In the genomic region with DNA sequence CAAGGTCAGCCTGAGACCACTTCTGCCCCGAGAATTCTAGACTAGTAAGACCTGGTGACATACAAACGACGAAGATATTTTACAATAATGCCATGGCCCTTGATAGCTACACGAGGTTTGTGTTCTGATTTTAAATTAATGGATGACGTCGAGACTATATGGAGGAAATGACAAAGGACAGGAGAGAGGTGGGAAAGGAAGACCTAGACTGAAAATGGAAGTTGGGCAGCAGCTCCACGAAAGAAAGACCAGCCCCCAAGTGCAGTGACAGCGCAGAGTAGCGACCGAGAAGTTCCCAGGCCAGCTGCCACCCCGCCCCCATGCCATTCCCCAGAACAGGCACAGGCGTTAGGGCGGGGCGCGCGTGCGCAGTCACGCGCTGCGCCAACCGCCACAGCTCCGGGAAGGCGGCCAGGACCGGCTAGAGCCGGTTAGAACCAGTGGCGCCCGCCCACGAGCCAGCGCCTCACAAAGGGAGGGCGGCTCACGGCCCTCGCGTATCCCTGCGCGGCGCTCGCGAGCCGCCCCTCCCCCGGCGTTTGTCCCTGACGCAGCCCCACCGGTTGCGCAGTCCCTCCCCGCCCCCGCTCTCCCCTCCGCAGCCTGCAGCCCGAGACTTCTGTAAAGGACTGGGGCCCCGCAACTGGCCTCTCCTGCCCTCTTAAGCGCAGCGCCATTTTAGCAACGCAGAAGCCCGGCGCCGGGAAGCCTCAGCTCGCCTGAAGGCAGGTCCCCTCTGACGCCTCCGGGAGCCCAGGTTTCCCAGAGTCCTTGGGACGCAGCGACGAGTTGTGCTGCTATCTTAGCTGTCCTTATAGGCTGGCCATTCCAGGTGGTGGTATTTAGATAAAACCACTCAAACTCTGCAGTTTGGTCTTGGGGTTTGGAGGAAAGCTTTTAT, we compare ENCODE assay signal across 8 cellular contexts. TPM values are rescaled to one million over a fixed set of nuclear protein-coding genes. Genes with fewer than 3 reads are reported as not detected.
DNase-seq lines count a peak whose midpoint lies in the region; ATAC-seq, FAIRE-seq and TF ChIP-seq lines count a peak whose summit lies in the region.

No MANE protein-coding gene starts in this region.

- TF ChIP-seq CTCF in AG04450 (IDR thresholded peaks at IDR 0.05; ENCODE audit: low read depth, low read length) (no peak), WERI-Rb-1 (IDR thresholded peaks at IDR 0.05; ENCODE audit: low read depth, low read length) (no peak), bronchial epithelial cell (IDR thresholded peaks at IDR 0.05; ENCODE audit: insufficient read depth, low read length, severe bottlenecking) (peak; percentile 10)

- H3K4me3 ChIP-seq in AG04450 (ENCODE audit: low read depth, low read length) (peak overlapping the region; percentile 97), WERI-Rb-1 (ENCODE audit: low read depth, low read length) (peak overlapping the region; percentile 89), bronchial epithelial cell (ENCODE audit: low read depth, low read length) (peak overlapping the region; percentile 50)

- H3K36me3 ChIP-seq in WERI-Rb-1 (peaks cover 34% of the 10 kb centered on the region), bronchial epithelial cell (ENCODE audit: control insufficient read depth, insufficient read depth, low read length) (peaks cover 10% of the 10 kb centered on the region)

- POLR2A ChIA-PET in AG04450 (lab: Yijun Ruan, JAX) = interaction anchor here (0.6 to 21.9 kb wide), 21 partner anchors 8 to 820 kb away, joined by 3 to 999 read pairs (median 12); a partner anchor contains a TSS

- H3K27ac ChIP-seq in AG04450 (ENCODE audit: low read depth, low read length) = peak overlapping the region; percentile 98
- peak overlapping the region; percentile 100 for H3K27ac ChIP-seq in WERI-Rb-1

- peak; percentile 68 for ATAC-seq in GM18909 (IDR thresholded peaks at IDR 0.05; ENCODE audit: poor library complexity, unreplicated experiment)
- peak; percentile 56 for ATAC-seq in HG03159 (IDR thresholded peaks at IDR 0.05; ENCODE audit: unreplicated experiment)

- FAIRE-seq in bronchial epithelial cell (lab: Jason Lieb, UNC) = no peak

- DNase-seq in AG04450 (ENCODE audit: low read depth, low spot score) (peak; percentile 98), NCI-H2227 (lab: John Stamatoyannopoulos, UW; ENCODE audit: unreplicated experiment) (peak; percentile 99), WERI-Rb-1 (peak; percentile 99), bronchial epithelial cell (ENCODE audit: low read depth) (peak; percentile 87), inferior parietal cortex (ENCODE audit: extremely low spot score) (peak; percentile 97)
- DNase-seq in stimulated activated CD4-positive, alpha-beta T cell treated with anti-CD3 and anti-CD28 coated beads, Interleukin-12 subunit alpha, Interleukin-12 subunit beta, amount 100 ng/mL, for 24 hours (ENCODE audit: low read depth in 2 of 2) = peak; percentile 96 to 99

- H3K27me3 ChIP-seq in AG04450 (ENCODE audit: control insufficient read depth, insufficient read depth, low read length) (no peaks in the 10 kb centered on the region), WERI-Rb-1 (ENCODE audit: insufficient read depth, low read depth, severe bottlenecking) (no peaks in the 10 kb centered on the region), bronchial epithelial cell (ENCODE audit: control insufficient read depth, insufficient read depth, low read length) (no peaks in the 10 kb centered on the region)

- CTCF ChIA-PET in AG04450 (lab: Charles Lee) = interaction anchor here (0.6 to 4.5 kb wide), 8 partner anchors 8 to 726 kb away, joined by 3 to 18 read pairs (median 6); no protein-coding TSS in a partner anchor

- H3K9me3 ChIP-seq in AG04450 (ENCODE audit: control insufficient read depth, insufficient read depth, low read length) (no peaks in the 10 kb centered on the region; the same call in 1 of the 2 replicates), WERI-Rb-1 (ENCODE audit: severe bottlenecking) (no peaks in the 10 kb centered on the region)

RNA-seq across cellular contexts. Expression of a gene that starts 1.5 kb away (rescaled TPM):
- polyA plus RNA-seq in AG04450 (2011; rRNA removed) = 1,149 and 1,465 TPM in 2 replicates
- polyA minus RNA-seq in AG04450 (2011; rRNA and poly(A)+ RNA removed) = 15,934 and 21,970 TPM in 2 replicates
- 11,095 and 16,401 TPM in 2 replicates for total RNA-seq in bronchial epithelial cell

RNA-seq across cellular contexts. Expression of a gene that starts 27.5 kb away (rescaled TPM):
- polyA plus RNA-seq in AG04450 (2011; rRNA removed) = 60.9 and 90.0 TPM in 2 replicates
- polyA minus RNA-seq in AG04450 (2011; rRNA and poly(A)+ RNA removed) = 55.8 and 101 TPM in 2 replicates
- 49.5 and 64.5 TPM in 2 replicates for total RNA-seq in bronchial epithelial cell

Comparison
In these comparisons a context has a peak if more than half of its experiments do, and no peak if none do; other contexts are left out.
1. Peak in every context shown above with its lines: DNase-seq, ATAC-seq, H3K4me3 ChIP-seq and H3K27ac ChIP-seq.